ENCODE assay signal across 22 cellular contexts in genomic region chr9:95001720-95002119, GRCh38.
DNase-seq lines count a peak whose midpoint lies in the region; ATAC-seq and TF ChIP-seq lines count a peak whose summit lies in the region.
"Had no signal": no experiment of that assay in that cellular context is flagged by ENCODE, and none has a peak within 500 bp of the region (broad histone marks: within the 10 kb centered on the region; RNA-seq: fewer than 3 reads in every experiment).

No MANE protein-coding gene starts in this region.

- H2BK120ac ChIP-seq in mesenchymal stem cell (ENCODE audit: low read depth, low read length) = no peak overlapping the region

- no peak for TF ChIP-seq CTCF in right atrium auricular region (IDR thresholded peaks at IDR 0.05)
- no peak for TF ChIP-seq CTCF in GM10266 (IDR thresholded peaks at IDR 0.05; ENCODE audit: control insufficient read depth, insufficient read depth, low read depth, missing control alignments)

- H2AFZ ChIP-seq in mesenchymal stem cell (ENCODE audit: low read depth, low read length) = no peak overlapping the region
- H2AFZ ChIP-seq: neural progenitor cell had no signal

- WGBS in mesenchymal stem cell = 100% methylated on average over 2 of the region's 7 CpGs

- no peak overlapping the region for H3K4me2 ChIP-seq in mesenchymal stem cell (ENCODE audit: low read length, poor library complexity, severe bottlenecking)

- no peak overlapping the region for H3K23ac ChIP-seq in mesenchymal stem cell (ENCODE audit: low read length in 2 of 2)

- H4K8ac ChIP-seq in mesenchymal stem cell (ENCODE audit: low read length) = no peak overlapping the region

- intact Hi-C loops in Right ventricle myocardium superior (cut with DNase I) = loop anchor here (5.0 kb wide), 1 partner anchor 134 kb away; no protein-coding TSS in a partner anchor

- ATAC-seq in Right ventricle myocardium superior (ENCODE audit: poor library complexity) (no peak), GM19463 (IDR thresholded peaks at IDR 0.05; ENCODE audit: unreplicated experiment) (no peak), HG02763 (IDR thresholded peaks at IDR 0.05; ENCODE audit: unreplicated experiment) (no peak)
- ATAC-seq: body of pancreas, HCT116 had no signal

- H3K27ac ChIP-seq in right atrium auricular region (peak overlapping the region; percentile 99 to 100), mesenchymal stem cell (ENCODE audit: low read length, poor library complexity, severe bottlenecking) (no peak overlapping the region), subcutaneous abdominal adipose tissue (ENCODE audit: low read depth, low read length) (peak overlapping the region; percentile 91)
- H3K27ac ChIP-seq: neural progenitor cell had no signal

- peaks cover 8% of the 10 kb centered on the region for H3K36me3 ChIP-seq in right atrium auricular region
- H3K36me3 ChIP-seq in mesenchymal stem cell (ENCODE audit: control insufficient read depth in 1 of 2, insufficient read depth in 2 of 2, low read depth in 1 of 2, low read length in 2 of 2) = no peaks in the 10 kb centered on the region
- no peaks in the 10 kb centered on the region for H3K36me3 ChIP-seq in subcutaneous abdominal adipose tissue (ENCODE audit: control insufficient read depth in 5 of 5, insufficient read depth in 5 of 5, low read length in 5 of 5)
- H3K36me3 ChIP-seq: neural progenitor cell had no signal

- H3K4me1 ChIP-seq in right atrium auricular region (peaks cover 0 to 17% of the 10 kb centered on the region in 2 donors), mesenchymal stem cell (ENCODE audit: control insufficient read depth, insufficient read depth, low read depth, low read length) (no peaks in the 10 kb centered on the region), subcutaneous abdominal adipose tissue (ENCODE audit: control insufficient read depth in 5 of 5, insufficient read depth in 5 of 5, low read length in 5 of 5) (peaks cover 0 to 33% (median 21%) of the 10 kb centered on the region in 5 donors)

- H3K4ac ChIP-seq in mesenchymal stem cell (ENCODE audit: low read depth in 1 of 2, low read length in 2 of 2) = no peak overlapping the region

- DNase-seq in right atrium auricular region (ENCODE audit: low spot score) = no peak
- no peak for DNase-seq in Right ventricle myocardium superior
- no peak for DNase-seq in mesenchymal stem cell
- DNase-seq in GM10266 (ENCODE audit: extremely low spot score) = no peak
- no peak for DNase-seq in stimulated activated CD4-positive, alpha-beta T cell treated with anti-CD3 and anti-CD28 coated beads, Interleukin-4, amount 100 ng/mL, for 4 hours
- DNase-seq: activated CD4-positive, alpha-beta T cell treated with anti-CD3 and anti-CD28 coated beads for 4 hours; activated naive CD4-positive, alpha-beta T cell; activated T-cell treated with anti-CD3 and anti-CD28 coated beads, Interleukin-2, amount 50 U/mL, for 1 hour; AML-193; body of pancreas; CD4-positive, alpha-beta T cell; Karpas-422; mammary epithelial cell; NCI-H146; NCI-H2107; NCI-H774; stimulated activated CD8-positive, alpha-beta memory T cell treated with anti-CD3 and anti-CD28 coated beads, Interleukin-4, amount 100 ng/mL, for 48 hours had no signal

- H3K9me3 ChIP-seq in right atrium auricular region (no peaks in the 10 kb centered on the region), mesenchymal stem cell (ENCODE audit: control insufficient read depth, low read length) (no peaks in the 10 kb centered on the region), subcutaneous abdominal adipose tissue (ENCODE audit: control insufficient read depth in 5 of 5, low read length in 5 of 5) (no peaks in the 10 kb centered on the region)
- H3K9me3 ChIP-seq: body of pancreas had no signal

- no peak overlapping the region for H2BK15ac ChIP-seq in mesenchymal stem cell (ENCODE audit: low read depth, poor library complexity, severe bottlenecking)

- no peak overlapping the region for H3K9ac ChIP-seq in mesenchymal stem cell (ENCODE audit: low read length)
- no peak overlapping the region for H3K9ac ChIP-seq in subcutaneous abdominal adipose tissue (ENCODE audit: low read length in 5 of 5)
- H3K9ac ChIP-seq: neural progenitor cell had no signal

- no peak overlapping the region for H3K14ac ChIP-seq in mesenchymal stem cell (ENCODE audit: low read length in 2 of 2)

- no peak overlapping the region for H4K91ac ChIP-seq in mesenchymal stem cell (ENCODE audit: low read length)

- H3K79me1 ChIP-seq in mesenchymal stem cell (replicated peaks; ENCODE audit: low read length, poor library complexity, severe bottlenecking) = peaks cover 4% of the 10 kb centered on the region

- peak overlapping the region; percentile 70 for H2AK5ac ChIP-seq in mesenchymal stem cell (ENCODE audit: low read length, severe bottlenecking)

- H2BK5ac ChIP-seq in mesenchymal stem cell (ENCODE audit: low read depth, low read length, poor library complexity, severe bottlenecking) = no peak overlapping the region

- H3K4me3 ChIP-seq in right atrium auricular region (no peak overlapping the region), mesenchymal stem cell (ENCODE audit: insufficient read depth in 1 of 2, low read depth in 1 of 2, low read length in 2 of 2) (no peak overlapping the region), subcutaneous abdominal adipose tissue (ENCODE audit: low read depth in 1 of 5, low read length in 5 of 5) (no peak overlapping the region)
- H3K4me3 ChIP-seq: body of pancreas, neural progenitor cell had no signal

- no peak overlapping the region for H3K18ac ChIP-seq in mesenchymal stem cell (ENCODE audit: low read depth in 1 of 2, low read length in 2 of 2)

- H2BK12ac ChIP-seq in mesenchymal stem cell (ENCODE audit: low read length in 2 of 2) = no peak overlapping the region

- no peaks in the 10 kb centered on the region for H3K27me3 ChIP-seq in right atrium auricular region
- H3K27me3 ChIP-seq in mesenchymal stem cell (ENCODE audit: control insufficient read depth in 1 of 2, insufficient read depth in 1 of 2, low read length in 2 of 2) = no peaks in the 10 kb centered on the region
- H3K27me3 ChIP-seq in subcutaneous abdominal adipose tissue (ENCODE audit: control insufficient read depth in 5 of 5, insufficient read depth in 4 of 5, low read length in 5 of 5) = no peaks in the 10 kb centered on the region
- H3K27me3 ChIP-seq: body of pancreas had no signal
